ENCODE assay signal across 15 cellular contexts in genomic region chr15:59306520-59307163, GRCh38.
DNase-seq lines count a peak whose midpoint lies in the region; ATAC-seq and TF ChIP-seq lines count a peak whose summit lies in the region.
"Had no signal": no experiment of that assay in that cellular context is flagged by ENCODE, and none has a peak within 500 bp of the region (broad histone marks: within the 10 kb centered on the region; RNA-seq: fewer than 3 reads in every experiment).

No MANE protein-coding gene starts in this region.

- H3K23ac ChIP-seq in mesenchymal stem cell (ENCODE audit: low read length in 2 of 2) (peak overlapping the region in 1 of 2 experiments; percentile 86), mesendoderm (ENCODE audit: low read length) (no peak overlapping the region)

- no peaks in the 10 kb centered on the region for H3K79me2 ChIP-seq in mesendoderm (ENCODE audit: control insufficient read depth, insufficient read depth, low read length)

- H3K4ac ChIP-seq in mesenchymal stem cell (ENCODE audit: low read depth in 1 of 2, low read length in 2 of 2): peak overlapping the region in 1 of 2 experiments; percentile 44
- no peak overlapping the region for H3K4ac ChIP-seq in mesendoderm (ENCODE audit: low read depth, low read length)

- H3K27me3 ChIP-seq in mesenchymal stem cell (ENCODE audit: control insufficient read depth in 1 of 2, insufficient read depth in 1 of 2, low read length in 2 of 2) (no peaks in the 10 kb centered on the region), mesendoderm (ENCODE audit: insufficient read depth, low read length, poor library complexity) (no peaks in the 10 kb centered on the region)
- H3K27me3 ChIP-seq: upper lobe of left lung had no signal

- no peak for TF ChIP-seq CTCF in AG09309 (IDR thresholded peaks at IDR 0.05; ENCODE audit: control insufficient read depth, insufficient read depth, low read depth, low read length, missing control alignments)

- H2BK12ac ChIP-seq in mesenchymal stem cell (ENCODE audit: low read length in 2 of 2): peak overlapping the region in 1 of 2 experiments; percentile 40

- no peak overlapping the region for H4K91ac ChIP-seq in mesenchymal stem cell (ENCODE audit: low read length)

- H4K5ac ChIP-seq in mesendoderm (ENCODE audit: low read length): no peak overlapping the region

- no peak overlapping the region for H3K14ac ChIP-seq in mesenchymal stem cell (ENCODE audit: low read length in 2 of 2)

- H3K4me2 ChIP-seq in mesenchymal stem cell (ENCODE audit: low read length, poor library complexity, severe bottlenecking): no peak overlapping the region
- H3K4me2 ChIP-seq in mesendoderm (ENCODE audit: low read length): no peak overlapping the region

- H3K4me3 ChIP-seq in AG09309 (ENCODE audit: control insufficient read depth, low read depth, low read length) (no peak overlapping the region), mesenchymal stem cell (ENCODE audit: insufficient read depth in 1 of 2, low read depth in 1 of 2, low read length in 2 of 2) (peak overlapping the region in 1 of 2 experiments; percentile 66), mesendoderm (ENCODE audit: low read length) (no peak overlapping the region)
- H3K4me3 ChIP-seq: skin epidermis, upper lobe of left lung had no signal

- peaks cover 6 to 24% of the 10 kb centered on the region in 2 experiments for H3K36me3 ChIP-seq in mesenchymal stem cell (ENCODE audit: control insufficient read depth in 1 of 2, insufficient read depth in 2 of 2, low read depth in 1 of 2, low read length in 2 of 2)
- H3K36me3 ChIP-seq in mesendoderm (ENCODE audit: control insufficient read depth, insufficient read depth, low read length): no peaks in the 10 kb centered on the region
- H3K36me3 ChIP-seq: upper lobe of left lung had no signal

- H2BK15ac ChIP-seq in mesenchymal stem cell (ENCODE audit: low read depth, poor library complexity, severe bottlenecking): no peak overlapping the region
- H2BK15ac ChIP-seq in mesendoderm (replicated peaks; ENCODE audit: low read depth): no peak overlapping the region

- no peaks in the 10 kb centered on the region for H3K9me3 ChIP-seq in mesenchymal stem cell (ENCODE audit: control insufficient read depth, low read length)
- H3K9me3 ChIP-seq: upper lobe of left lung had no signal

- 89% methylated on average over 7 of the region's 7 CpGs for WGBS in mesenchymal stem cell
- WGBS in mesendoderm (ENCODE audit: extremely low coverage, insufficient coverage, low lambda C conversion rate): no CpG with 5 or more reads among the region's 7 CpGs

- peaks cover 24% of the 10 kb centered on the region for H3K79me1 ChIP-seq in mesenchymal stem cell (replicated peaks; ENCODE audit: low read length, poor library complexity, severe bottlenecking)
- H3K79me1 ChIP-seq in mesendoderm (ENCODE audit: low read length): peaks cover 2% of the 10 kb centered on the region

- no peak overlapping the region for H3K56ac ChIP-seq in mesendoderm (ENCODE audit: low read length)

- H3K27ac ChIP-seq in caudate nucleus (ENCODE audit: low read depth, low read length) (peak overlapping the region; percentile 29), mesenchymal stem cell (ENCODE audit: low read length, poor library complexity, severe bottlenecking) (no peak overlapping the region), mesendoderm (ENCODE audit: low read depth, low read length) (no peak overlapping the region)
- H3K27ac ChIP-seq: upper lobe of left lung had no signal

- ATAC-seq in HG03354 (IDR thresholded peaks at IDR 0.05; ENCODE audit: poor library complexity, severe bottlenecking, unreplicated experiment) (no peak), GM18858 (IDR thresholded peaks at IDR 0.05; ENCODE audit: unreplicated experiment) (no peak)
- ATAC-seq: natural killer cell had no signal

- H4K8ac ChIP-seq in mesenchymal stem cell (ENCODE audit: low read length): no peak overlapping the region
- no peak overlapping the region for H4K8ac ChIP-seq in mesendoderm (ENCODE audit: low read depth, low read length)

- DNase-seq in AG09309 (ENCODE audit: low read depth): peak; percentile 27
- DNase-seq in M059J (ENCODE audit: low read depth): peak; percentile 69
- no peak for DNase-seq in caudate nucleus (lab: John Stamatoyannopoulos, UW)
- no peak for DNase-seq in mesenchymal stem cell
- DNase-seq in activated CD4-positive, alpha-beta T cell treated with anti-CD3 and anti-CD28 coated beads, Interleukin-2, amount 50 U/mL, for 48 hours: no peak
- DNase-seq in mesendoderm: no peak
- DNase-seq: activated CD4-positive, CD25-positive, alpha-beta regulatory T cell; foreskin melanocyte; natural killer cell; NCI-H510A treated with DMSO at 0.1 percent for 48 hours; SIG-M5; upper lobe of left lung had no signal

- H2AK5ac ChIP-seq in mesenchymal stem cell (ENCODE audit: low read length, severe bottlenecking): no peak overlapping the region
- no peak overlapping the region for H2AK5ac ChIP-seq in mesendoderm (ENCODE audit: low read length)

- H2BK120ac ChIP-seq in mesenchymal stem cell (ENCODE audit: low read depth, low read length) (no peak overlapping the region), mesendoderm (ENCODE audit: low read depth, low read length) (no peak overlapping the region)

- H3K9ac ChIP-seq in mesenchymal stem cell (ENCODE audit: low read length) (peak overlapping the region; percentile 85), mesendoderm (ENCODE audit: low read length) (no peak overlapping the region)

- H3K4me1 ChIP-seq in mesenchymal stem cell (ENCODE audit: control insufficient read depth, insufficient read depth, low read depth, low read length): peaks cover 22% of the 10 kb centered on the region
- H3K4me1 ChIP-seq in mesendoderm (ENCODE audit: control insufficient read depth, low read depth, low read length): peaks cover 2% of the 10 kb centered on the region

- H2AFZ ChIP-seq in mesenchymal stem cell (ENCODE audit: low read depth, low read length): no peak overlapping the region

- H3K18ac ChIP-seq in mesenchymal stem cell (ENCODE audit: low read depth in 1 of 2, low read length in 2 of 2) (no peak overlapping the region), mesendoderm (ENCODE audit: low read length) (no peak overlapping the region)

- no peak overlapping the region for H2BK5ac ChIP-seq in mesenchymal stem cell (ENCODE audit: low read depth, low read length, poor library complexity, severe bottlenecking)
- H2BK5ac ChIP-seq in mesendoderm (ENCODE audit: low read length): no peak overlapping the region

Comparison
In these comparisons a context has a peak if more than half of its experiments do, and no peak if none do; other contexts are left out.
1. DNase-seq: peak in AG09309 (single experiment) and M059J (single experiment); none in caudate nucleus (0 of 61), mesenchymal stem cell (single experiment), activated CD4-positive, alpha-beta T cell treated with anti-CD3 and anti-CD28 coated beads, Interleukin-2, amount 50 U/mL, for 48 hours (0 of 2) and mesendoderm (single experiment).